ENCODE assay signal across 1 cellular context in the genomic region with DNA sequence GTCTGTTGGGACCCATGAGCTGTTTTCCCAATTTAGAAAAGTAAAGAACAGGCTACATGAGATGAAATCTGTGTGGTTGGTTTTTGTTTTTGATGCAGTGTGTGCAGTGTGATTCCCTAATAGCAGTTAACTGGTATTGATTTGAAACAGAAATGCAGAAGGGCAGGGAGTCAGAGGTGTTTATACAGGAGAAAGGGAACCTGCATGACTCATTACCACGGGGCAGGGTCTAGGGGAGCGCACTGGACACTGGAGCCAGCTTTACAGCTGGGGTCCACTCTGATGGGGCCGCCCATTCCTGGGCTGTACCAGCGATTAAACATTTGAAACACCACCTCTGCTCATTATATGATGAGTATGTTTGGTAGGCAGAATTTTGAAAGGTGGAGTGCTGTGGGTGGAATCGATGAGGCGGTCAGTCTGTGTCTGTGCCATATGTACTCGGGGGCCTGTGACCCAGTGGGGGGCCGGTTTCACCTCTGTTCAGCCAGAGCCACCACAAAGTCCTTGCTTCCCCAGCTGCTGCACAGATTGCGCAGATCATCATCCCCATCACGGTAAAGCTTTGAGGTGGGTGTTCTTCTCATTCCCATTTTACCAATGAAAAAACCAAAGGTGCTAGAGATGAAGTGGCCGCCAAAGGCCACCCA.
TF ChIP-seq lines count a peak whose summit lies in the region.

No MANE protein-coding gene starts in this region.

TF ChIP-seq in HCT116, 20 proteins besides CTCF, POLR2A, EP300 and RAD21:
- no peak for TF ChIP-seq EZH2 (IDR thresholded peaks at IDR 0.05)
- no peak for TF ChIP-seq FOSL1 (IDR thresholded peaks at IDR 0.05; ENCODE audit: low read depth)
- TF ChIP-seq EZH2phosphoT487 (IDR thresholded peaks at IDR 0.05; ENCODE audit: borderline replicate concordance) = no peak
- TF ChIP-seq YY1 (IDR thresholded peaks at IDR 0.05; ENCODE audit: extremely low read depth, insufficient replicate concordance, low read depth, low read length) = no peak
- TF ChIP-seq ZNF274 (IDR thresholded peaks at IDR 0.05; ENCODE audit: low read depth, low read length) = no peak
- TF ChIP-seq SRF (IDR thresholded peaks at IDR 0.05; ENCODE audit: low read depth) = no peak
- TF ChIP-seq ELF1 (IDR thresholded peaks at IDR 0.05; ENCODE audit: borderline replicate concordance, low read depth) = no peak
- no peak for TF ChIP-seq SP1 (IDR thresholded peaks at IDR 0.05; ENCODE audit: low read depth)
- TF ChIP-seq EGR1 (IDR thresholded peaks at IDR 0.05; ENCODE audit: low read depth) = no peak
- TF ChIP-seq POLR2AphosphoS5 (IDR thresholded peaks at IDR 0.05; ENCODE audit: low read depth, low read length) = no peak
- TF ChIP-seq, protein P1, sequence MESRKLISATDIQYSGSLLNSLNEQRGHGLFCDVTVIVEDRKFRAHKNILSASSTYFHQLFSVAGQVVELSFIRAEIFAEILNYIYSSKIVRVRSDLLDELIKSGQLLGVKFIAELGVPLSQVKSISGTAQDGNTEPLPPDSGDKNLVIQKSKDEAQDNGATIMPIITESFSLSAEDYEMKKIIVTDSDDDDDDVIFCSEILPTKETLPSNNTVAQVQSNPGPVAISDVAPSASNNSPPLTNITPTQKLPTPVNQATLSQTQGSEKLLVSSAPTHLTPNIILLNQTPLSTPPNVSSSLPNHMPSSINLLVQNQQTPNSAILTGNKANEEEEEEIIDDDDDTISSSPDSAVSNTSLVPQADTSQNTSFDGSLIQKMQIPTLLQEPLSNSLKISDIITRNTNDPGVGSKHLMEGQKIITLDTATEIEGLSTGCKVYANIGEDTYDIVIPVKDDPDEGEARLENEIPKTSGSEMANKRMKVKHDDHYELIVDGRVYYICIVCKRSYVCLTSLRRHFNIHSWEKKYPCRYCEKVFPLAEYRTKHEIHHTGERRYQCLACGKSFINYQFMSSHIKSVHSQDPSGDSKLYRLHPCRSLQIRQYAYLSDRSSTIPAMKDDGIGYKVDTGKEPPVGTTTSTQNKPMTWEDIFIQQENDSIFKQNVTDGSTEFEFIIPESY (IDR thresholded peaks at IDR 0.05; ENCODE audit: extremely low read depth, insufficient replicate concordance, low read length) = no peak
- no peak for TF ChIP-seq CBX3 (IDR thresholded peaks at IDR 0.05; ENCODE audit: low read depth)
- no peak for TF ChIP-seq SIN3A (IDR thresholded peaks at IDR 0.05; ENCODE audit: low read depth)
- no peak for TF ChIP-seq ZFX (IDR thresholded peaks at IDR 0.05)
- no peak for TF ChIP-seq TCF7L2 (IDR thresholded peaks at IDR 0.05; ENCODE audit: borderline replicate concordance, extremely low read depth, insufficient read depth, insufficient read length)
- TF ChIP-seq, protein P2, sequence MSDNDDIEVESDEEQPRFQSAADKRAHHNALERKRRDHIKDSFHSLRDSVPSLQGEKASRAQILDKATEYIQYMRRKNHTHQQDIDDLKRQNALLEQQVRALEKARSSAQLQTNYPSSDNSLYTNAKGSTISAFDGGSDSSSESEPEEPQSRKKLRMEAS (IDR thresholded peaks at IDR 0.05) = no peak
- TF ChIP-seq, protein P3, sequence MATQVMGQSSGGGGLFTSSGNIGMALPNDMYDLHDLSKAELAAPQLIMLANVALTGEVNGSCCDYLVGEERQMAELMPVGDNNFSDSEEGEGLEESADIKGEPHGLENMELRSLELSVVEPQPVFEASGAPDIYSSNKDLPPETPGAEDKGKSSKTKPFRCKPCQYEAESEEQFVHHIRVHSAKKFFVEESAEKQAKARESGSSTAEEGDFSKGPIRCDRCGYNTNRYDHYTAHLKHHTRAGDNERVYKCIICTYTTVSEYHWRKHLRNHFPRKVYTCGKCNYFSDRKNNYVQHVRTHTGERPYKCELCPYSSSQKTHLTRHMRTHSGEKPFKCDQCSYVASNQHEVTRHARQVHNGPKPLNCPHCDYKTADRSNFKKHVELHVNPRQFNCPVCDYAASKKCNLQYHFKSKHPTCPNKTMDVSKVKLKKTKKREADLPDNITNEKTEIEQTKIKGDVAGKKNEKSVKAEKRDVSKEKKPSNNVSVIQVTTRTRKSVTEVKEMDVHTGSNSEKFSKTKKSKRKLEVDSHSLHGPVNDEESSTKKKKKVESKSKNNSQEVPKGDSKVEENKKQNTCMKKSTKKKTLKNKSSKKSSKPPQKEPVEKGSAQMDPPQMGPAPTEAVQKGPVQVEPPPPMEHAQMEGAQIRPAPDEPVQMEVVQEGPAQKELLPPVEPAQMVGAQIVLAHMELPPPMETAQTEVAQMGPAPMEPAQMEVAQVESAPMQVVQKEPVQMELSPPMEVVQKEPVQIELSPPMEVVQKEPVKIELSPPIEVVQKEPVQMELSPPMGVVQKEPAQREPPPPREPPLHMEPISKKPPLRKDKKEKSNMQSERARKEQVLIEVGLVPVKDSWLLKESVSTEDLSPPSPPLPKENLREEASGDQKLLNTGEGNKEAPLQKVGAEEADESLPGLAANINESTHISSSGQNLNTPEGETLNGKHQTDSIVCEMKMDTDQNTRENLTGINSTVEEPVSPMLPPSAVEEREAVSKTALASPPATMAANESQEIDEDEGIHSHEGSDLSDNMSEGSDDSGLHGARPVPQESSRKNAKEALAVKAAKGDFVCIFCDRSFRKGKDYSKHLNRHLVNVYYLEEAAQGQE (IDR thresholded peaks at IDR 0.05; ENCODE audit: low read depth) = no peak
TF ChIP-seq in HCT116: peak in this region for 0.
